8 cellular contexts compared by ENCODE assay signal in the genomic region with DNA sequence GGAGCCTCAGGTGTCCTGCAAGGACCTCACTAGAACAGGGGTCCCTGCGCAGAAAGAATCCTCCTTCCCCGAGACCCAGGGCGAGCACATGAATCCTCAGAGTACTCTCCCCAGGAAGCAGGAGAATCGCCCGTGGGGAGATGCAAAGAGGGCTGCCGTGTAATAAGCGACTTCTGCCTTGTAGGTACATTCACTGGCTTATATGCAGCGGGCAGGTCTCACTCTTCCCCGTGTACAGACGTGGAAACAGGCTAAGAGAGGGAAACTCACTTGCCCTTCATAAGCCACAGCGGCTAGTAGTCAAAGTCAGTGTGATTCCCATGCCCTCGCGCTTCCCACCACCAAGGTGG. TPM values are rescaled to one million over a fixed set of nuclear protein-coding genes. Genes with fewer than 3 reads are reported as not detected.
DNase-seq lines count a peak whose midpoint lies in the region; ATAC-seq and TF ChIP-seq lines count a peak whose summit lies in the region.

No MANE protein-coding gene starts in this region.

- H3K4me1 ChIP-seq in Karpas-422 (ENCODE audit: low read length) (peaks cover 28% of the 10 kb centered on the region), muscle layer of colon (ENCODE audit: insufficient read depth, low read length) (peaks cover 15% of the 10 kb centered on the region)

- no peaks in the 10 kb centered on the region for H3K9me2 ChIP-seq in Karpas-422 (replicated peaks; ENCODE audit: insufficient read depth, low read length)

- peaks cover 15% of the 10 kb centered on the region for H3K36me3 ChIP-seq in Karpas-422 (ENCODE audit: insufficient read depth, low read length)
- H3K36me3 ChIP-seq in muscle layer of colon (ENCODE audit: insufficient read depth, low read length), result no peaks in the 10 kb centered on the region

- POLR2A ChIA-PET in HEK293T (lab: Yijun Ruan, JAX), result interaction anchor here (0.9 to 1.7 kb wide), 7 partner anchors 9 to 82 kb away, joined by 3 to 4 read pairs (median 4); no protein-coding TSS in a partner anchor

- H3K9me3 Mint-ChIP-seq in chondrocyte (ENCODE audit: low read depth), result no peaks in the 10 kb centered on the region

- peak; percentile 1 for ATAC-seq in GM19455 (IDR thresholded peaks at IDR 0.05; ENCODE audit: unreplicated experiment)
- no peak for ATAC-seq in HG02884 (IDR thresholded peaks at IDR 0.05; ENCODE audit: unreplicated experiment)
- no peak for ATAC-seq in HG03280 (IDR thresholded peaks at IDR 0.05; ENCODE audit: unreplicated experiment)

- peak overlapping the region; percentile 83 for H3K4me3 ChIP-seq in Karpas-422 (ENCODE audit: low read length)
- H3K4me3 ChIP-seq in muscle layer of colon (ENCODE audit: low read depth in 1 of 2, low read length in 2 of 2), result peak overlapping the region; percentile 20 to 76
- no peak overlapping the region for H3K4me3 ChIP-seq in lower leg skin (ENCODE audit: low read depth, poor library complexity, severe bottlenecking)

- H3K4me3 Mint-ChIP-seq in chondrocyte (ENCODE audit: unreplicated experiment), result peak overlapping the region; percentile 80

- H3K9ac ChIP-seq in Karpas-422 (ENCODE audit: low read length) (peak overlapping the region; percentile 79), muscle layer of colon (ENCODE audit: low read length) (peak overlapping the region; percentile 49)

- intact Hi-C loops in lower leg skin (cut with DNase I; ENCODE audit: low total_unique reads), result no loop called here

- CTCF ChIA-PET in HEK293T (lab: Yijun Ruan, JAX), result no interaction called here

- no peaks in the 10 kb centered on the region for H4K20me1 ChIP-seq in Karpas-422 (ENCODE audit: insufficient read depth, low read depth, low read length)

- peaks cover 30% of the 10 kb centered on the region for H3K79me2 ChIP-seq in Karpas-422 (ENCODE audit: low read length)

- DNase-seq in Karpas-422 (peak; percentile 72), chondrocyte (ENCODE audit: low spot score) (no peak), HEK293T (ENCODE audit: extremely low spot score) (no peak), lower leg skin (ENCODE audit: low spot score in 2 of 2) (no peak)

- WGBS in lower leg skin, 2 donors, result 1% methylated on average over 13 of the region's 13 CpGs

- H2AFZ ChIP-seq in Karpas-422 (ENCODE audit: low read length), result peak overlapping the region; percentile 24; the same call in 1 of the 2 replicates

- no peak for TF ChIP-seq CTCF in chondrocyte (IDR thresholded peaks at IDR 0.05)
- TF ChIP-seq CTCF in lower leg skin (IDR thresholded peaks at IDR 0.05), result no peak

- H3K27ac ChIP-seq in Karpas-422 (ENCODE audit: low read length), result peak overlapping the region; percentile 78
- H3K27ac ChIP-seq in muscle layer of colon (ENCODE audit: low read depth, low read length), result no peak overlapping the region

- no peak for TF ChIP-seq POLR2A in lower leg skin (IDR thresholded peaks at IDR 0.05)

- H3K9me3 ChIP-seq in Karpas-422 (ENCODE audit: low read length) (no peaks in the 10 kb centered on the region), muscle layer of colon (ENCODE audit: low read length) (no peaks in the 10 kb centered on the region)

- H3K4me1 Mint-ChIP-seq in chondrocyte (ENCODE audit: low read depth), result peaks cover 21% of the 10 kb centered on the region

- peaks cover 2% of the 10 kb centered on the region for H3K36me3 Mint-ChIP-seq in chondrocyte (ENCODE audit: low read depth)

- H3K27me3 Mint-ChIP-seq in chondrocyte (ENCODE audit: low read depth), result no peaks in the 10 kb centered on the region

- H3K4me2 ChIP-seq in Karpas-422 (ENCODE audit: low read depth, low read length, poor library complexity, severe bottlenecking), result peak overlapping the region; percentile 87

- H3K27ac Mint-ChIP-seq in chondrocyte (ENCODE audit: unreplicated experiment), result peak overlapping the region; percentile 74

- H3K27me3 ChIP-seq in Karpas-422 (ENCODE audit: low read length), result no peaks in the 10 kb centered on the region
- H3K27me3 ChIP-seq in muscle layer of colon (ENCODE audit: control insufficient read depth in 1 of 2, insufficient read depth in 2 of 2, low read length in 2 of 2), result no peaks in the 10 kb centered on the region

TF ChIP-seq in HEK293T, 16 proteins besides CTCF, POLR2A, EP300 and RAD21:
- TF ChIP-seq FOXM1 (IDR thresholded peaks at IDR 0.05; ENCODE audit: borderline replicate concordance), result no peak
- TF ChIP-seq LEF1 (IDR thresholded peaks at IDR 0.05; ENCODE audit: borderline replicate concordance), result no peak
- no peak for TF ChIP-seq SUZ12 (IDR thresholded peaks at IDR 0.05)
- TF ChIP-seq NFRKB (IDR thresholded peaks at IDR 0.05), result no peak
- no peak for TF ChIP-seq ZNF384 (IDR thresholded peaks at IDR 0.05)
- no peak for TF ChIP-seq FOXK2 (IDR thresholded peaks at IDR 0.05)
- no peak for TF ChIP-seq HDGF (IDR thresholded peaks at IDR 0.05; ENCODE audit: borderline replicate concordance)
- no peak for TF ChIP-seq SP1 (IDR thresholded peaks at IDR 0.05)
- no peak for TF ChIP-seq TARDBP (IDR thresholded peaks at IDR 0.05)
- no peak for TF ChIP-seq ARNT (IDR thresholded peaks at IDR 0.05)
- no peak for TF ChIP-seq ELF4 (IDR thresholded peaks at IDR 0.05)
- no peak for TF ChIP-seq BHLHE40 (IDR thresholded peaks at IDR 0.05; ENCODE audit: borderline replicate concordance)
- TF ChIP-seq L3MBTL2 (conservative IDR thresholded peaks at IDR 0.05), result no peak; the same call in 1 of the 2 replicates
- no peak for TF ChIP-seq CTBP1 (IDR thresholded peaks at IDR 0.05; ENCODE audit: borderline replicate concordance)
- TF ChIP-seq FOXA1 (IDR thresholded peaks at IDR 0.05), result no peak
- TF ChIP-seq, protein P1, sequence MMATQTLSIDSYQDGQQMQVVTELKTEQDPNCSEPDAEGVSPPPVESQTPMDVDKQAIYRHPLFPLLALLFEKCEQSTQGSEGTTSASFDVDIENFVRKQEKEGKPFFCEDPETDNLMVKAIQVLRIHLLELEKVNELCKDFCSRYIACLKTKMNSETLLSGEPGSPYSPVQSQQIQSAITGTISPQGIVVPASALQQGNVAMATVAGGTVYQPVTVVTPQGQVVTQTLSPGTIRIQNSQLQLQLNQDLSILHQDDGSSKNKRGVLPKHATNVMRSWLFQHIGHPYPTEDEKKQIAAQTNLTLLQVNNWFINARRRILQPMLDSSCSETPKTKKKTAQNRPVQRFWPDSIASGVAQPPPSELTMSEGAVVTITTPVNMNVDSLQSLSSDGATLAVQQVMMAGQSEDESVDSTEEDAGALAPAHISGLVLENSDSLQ (IDR thresholded peaks at IDR 0.05), result no peak

RNA-seq across cellular contexts. Expression of a gene that starts 0.4 kb away (rescaled TPM):
- 18.6 and 60.0 TPM in 2 replicates for total RNA-seq in Karpas-422 (2014; rRNA removed; shearing (Covaris generic); ENCODE audit: low replicate concordance)
- total RNA-seq in chondrocyte (1.8 to 6.1 TPM (median 5.9 TPM) in 3 replicates), lower leg skin (1 to 10 TPM in 3 of 4 donors, under 1 TPM in 1; 0.25 to 2.5 (median 1.7) TPM)

RNA-seq across cellular contexts. Expression of a gene that starts 16.7 kb away (rescaled TPM):
- 10.1 and 18.0 TPM in 2 replicates for total RNA-seq in Karpas-422 (2014; rRNA removed; shearing (Covaris generic); ENCODE audit: low replicate concordance)
- total RNA-seq in chondrocyte (19.5 to 20.3 TPM (median 20.3 TPM) in 3 replicates), lower leg skin (10 to 100 TPM in 1 of 4 donors, 1 to 10 TPM in 3; 5.7 to 15.6 (median 7.3) TPM)

RNA-seq across cellular contexts. Expression of a gene that starts 49.7 kb away (rescaled TPM):
- total RNA-seq in Karpas-422 (2014; rRNA removed; shearing (Covaris generic); ENCODE audit: low replicate concordance), result not detected in 2 replicates
- total RNA-seq in chondrocyte, result 1.8 to 6.0 TPM (median 4.7 TPM) in 3 replicates
- total RNA-seq in lower leg skin, result 1 to 10 TPM in 2 of 4 donors, under 1 TPM in 1, not detected in 1; 0.15 to 1.8 (median 1.1) TPM
